In genomic region chr4:184850431-184851199, GRCh38 we compare ENCODE assay signal across 10 cellular contexts. TPM values are rescaled to one million over a fixed set of nuclear protein-coding genes. Genes with fewer than 3 reads are reported as not detected.
DNase-seq lines count a peak whose midpoint lies in the region; ATAC-seq and TF ChIP-seq lines count a peak whose summit lies in the region.
"Had no signal": no experiment of that assay in that cellular context is flagged by ENCODE, and none has a peak within 500 bp of the region (broad histone marks: within the 10 kb centered on the region; RNA-seq: fewer than 3 reads in every experiment).

No MANE protein-coding gene starts in this region.

- peak; percentile 28 for ATAC-seq in GM18520 (IDR thresholded peaks at IDR 0.05; ENCODE audit: unreplicated experiment)
- ATAC-seq in GM21447 (IDR thresholded peaks at IDR 0.05; ENCODE audit: unreplicated experiment) = peak; percentile 28
- ATAC-seq in HG03196 (IDR thresholded peaks at IDR 0.05; ENCODE audit: unreplicated experiment) = peak; percentile 36
- no peak for ATAC-seq in lower lobe of right lung

- H3K4me3 ChIP-seq in lower lobe of right lung = no peak overlapping the region
- H3K4me3 ChIP-seq: gastrocnemius medialis had no signal

- peaks cover 4% of the 10 kb centered on the region for H3K4me1 ChIP-seq in lower lobe of right lung
- H3K4me1 ChIP-seq: gastrocnemius medialis had no signal

- H3K27ac ChIP-seq in lower lobe of right lung = peak overlapping the region; percentile 47
- H3K27ac ChIP-seq: gastrocnemius medialis had no signal

- DNase-seq in lower lobe of right lung = no peak
- no peak for DNase-seq in NCI-H1694 (lab: John Stamatoyannopoulos, UW)
- no peak for DNase-seq in OCI-M2 (lab: John Stamatoyannopoulos, UW; ENCODE audit: unreplicated experiment)
- no peak for DNase-seq in NCI-H1092 treated with DMSO at 0.1 percent for 48 hours (lab: John Stamatoyannopoulos, UW)
- no peak for DNase-seq in effector CD4-positive, alpha-beta T cell
- DNase-seq: NCI-H1436 treated with DMSO at 0.1 percent for 48 hours had no signal

- no peaks in the 10 kb centered on the region for H3K36me3 ChIP-seq in lower lobe of right lung
- H3K36me3 ChIP-seq: gastrocnemius medialis had no signal

- no peaks in the 10 kb centered on the region for H3K9me3 ChIP-seq in lower lobe of right lung
- H3K9me3 ChIP-seq: gastrocnemius medialis had no signal

- TF ChIP-seq CTCF in lower lobe of right lung (IDR thresholded peaks at IDR 0.05) = no peak

- intact Hi-C loops in lower lobe of right lung (cut with DNase I) = no loop called here

- H3K27me3 ChIP-seq in lower lobe of right lung (ENCODE audit: low read depth) = peaks cover 3% of the 10 kb centered on the region
- H3K27me3 ChIP-seq: gastrocnemius medialis had no signal

RNA-seq across cellular contexts. Expression of gene ACSL1, which starts 24.8 kb away (rescaled TPM):
- total RNA-seq in lower lobe of right lung = 321 TPM

Comparison
In these comparisons a context has a peak if more than half of its experiments do, and no peak if none do; other contexts are left out.
1. ATAC-seq: peak in GM18520 (single experiment), GM21447 (single experiment) and HG03196 (single experiment); none in lower lobe of right lung (0 of 2).